In genomic region chr15:90953947-90954711, GRCh38 we compare ENCODE assay signal across 8 cellular contexts. TPM values are rescaled to one million over a fixed set of nuclear protein-coding genes. Genes with fewer than 3 reads are reported as not detected.
DNase-seq lines count a peak whose midpoint lies in the region; ATAC-seq and TF ChIP-seq lines count a peak whose summit lies in the region.

No MANE protein-coding gene starts in this region.

- no peak for ATAC-seq in natural killer cell

- H3K4me3 ChIP-seq in AG10803 (ENCODE audit: low read length) = peak overlapping the region; percentile 92
- peak overlapping the region; percentile 87 for H3K4me3 ChIP-seq in Jurkat, Clone E6-1 (ENCODE audit: low read length)

- intact Hi-C loops in natural killer cell (cut with micrococcal nuclease) = loop anchor here (2.0 kb wide), 1 partner anchor 19 kb away; the partner anchor contains the start of gene UNC45A

- peaks cover 22% of the 10 kb centered on the region for H3K4me1 Mint-ChIP-seq in chondrocyte (ENCODE audit: low read depth)
- H3K4me1 Mint-ChIP-seq in natural killer cell = peaks cover 0 to 10% of the 10 kb centered on the region in 2 donors

- H3K27ac Mint-ChIP-seq in chondrocyte (ENCODE audit: unreplicated experiment) = peak overlapping the region; percentile 92
- peak overlapping the region; percentile 82 to 91 for H3K27ac Mint-ChIP-seq in natural killer cell

- DNase-seq in AG10803 (ENCODE audit: low read depth) (no peak), chondrocyte (ENCODE audit: low spot score) (no peak), natural killer cell (no peak), Kasumi-1 (lab: John Stamatoyannopoulos, UW) (no peak), iPS-NIHi11 (ENCODE audit: low spot score) (no peak), GDM1 (lab: John Stamatoyannopoulos, UW) (no peak), HCEC 1CT (no peak)
- no peak for DNase-seq in Jurkat, Clone E6-1 (ENCODE audit: low read depth, low spot score)

- H3K36me3 Mint-ChIP-seq in chondrocyte (ENCODE audit: low read depth) (peaks cover 11% of the 10 kb centered on the region), natural killer cell (no peaks in the 10 kb centered on the region)

- H3K9me3 Mint-ChIP-seq in chondrocyte (ENCODE audit: low read depth) = no peaks in the 10 kb centered on the region
- no peaks in the 10 kb centered on the region for H3K9me3 Mint-ChIP-seq in natural killer cell

- H3K27me3 Mint-ChIP-seq in chondrocyte (ENCODE audit: low read depth) (no peaks in the 10 kb centered on the region), natural killer cell (ENCODE audit: low read depth in 2 of 2) (no peaks in the 10 kb centered on the region)

- peak overlapping the region; percentile 80 for H3K4me3 Mint-ChIP-seq in chondrocyte (ENCODE audit: unreplicated experiment)
- peak overlapping the region; percentile 85 for H3K4me3 Mint-ChIP-seq in natural killer cell

- TF ChIP-seq CTCF in AG10803 (conservative IDR thresholded peaks at IDR 0.05; ENCODE audit: low read length) = no peak
- TF ChIP-seq CTCF in chondrocyte (IDR thresholded peaks at IDR 0.05) = no peak
- no peak for TF ChIP-seq CTCF in natural killer cell (IDR thresholded peaks at IDR 0.05)

RNA-seq across cellular contexts. Expression of gene RCCD1, which starts 0.6 kb away (rescaled TPM):
- 58.0 TPM for polyA plus RNA-seq in Jurkat, Clone E6-1 (2012; ENCODE audit: insufficient read depth, insufficient read length)
- total RNA-seq in chondrocyte (13.2 to 14.3 TPM (median 14.2 TPM) in 3 replicates), natural killer cell (1 to 10 TPM; 4.2 to 5.4 (median 5.1) TPM)

RNA-seq across cellular contexts. Expression of gene UNC45A, which starts 19.0 kb away (rescaled TPM):
- polyA plus RNA-seq in Jurkat, Clone E6-1 (2012; ENCODE audit: insufficient read depth, insufficient read length) = 53.8 TPM
- 70.9 to 85.7 TPM (median 73.2 TPM) in 3 replicates for total RNA-seq in chondrocyte
- total RNA-seq in natural killer cell = 10 to 100 TPM; 39.0 to 58.1 (median 51.5) TPM

RNA-seq across cellular contexts. Expression of gene HDDC3, which starts 21.8 kb away (rescaled TPM):
- polyA plus RNA-seq in Jurkat, Clone E6-1 (2012; ENCODE audit: insufficient read depth, insufficient read length) = 26.4 TPM
- total RNA-seq in chondrocyte = 10.5 to 12.2 TPM (median 10.8 TPM) in 3 replicates
- total RNA-seq in natural killer cell = 10 to 100 TPM; 11.2 to 14.5 (median 12.1) TPM

RNA-seq across cellular contexts. Expression of gene PRC1, which starts 40.2 kb away (rescaled TPM):
- 224 TPM for polyA plus RNA-seq in Jurkat, Clone E6-1 (2012; ENCODE audit: insufficient read depth, insufficient read length)
- total RNA-seq in chondrocyte (29.6 to 41.7 TPM (median 32.5 TPM) in 3 replicates), natural killer cell (10 to 100 TPM; 18.9 to 25.1 (median 23.3) TPM)

RNA-seq across cellular contexts. Expression of gene MAN2A2, which starts 51.0 kb away (rescaled TPM):
- polyA plus RNA-seq in Jurkat, Clone E6-1 (2012; ENCODE audit: insufficient read depth, insufficient read length) = 98.8 TPM
- 49.4 to 57.0 TPM (median 51.4 TPM) in 3 replicates for total RNA-seq in chondrocyte
- 100 to 1,000 TPM; 158 to 200 (median 177) TPM for total RNA-seq in natural killer cell
